ENCODE assay signal across 1 cellular context in the genomic region with DNA sequence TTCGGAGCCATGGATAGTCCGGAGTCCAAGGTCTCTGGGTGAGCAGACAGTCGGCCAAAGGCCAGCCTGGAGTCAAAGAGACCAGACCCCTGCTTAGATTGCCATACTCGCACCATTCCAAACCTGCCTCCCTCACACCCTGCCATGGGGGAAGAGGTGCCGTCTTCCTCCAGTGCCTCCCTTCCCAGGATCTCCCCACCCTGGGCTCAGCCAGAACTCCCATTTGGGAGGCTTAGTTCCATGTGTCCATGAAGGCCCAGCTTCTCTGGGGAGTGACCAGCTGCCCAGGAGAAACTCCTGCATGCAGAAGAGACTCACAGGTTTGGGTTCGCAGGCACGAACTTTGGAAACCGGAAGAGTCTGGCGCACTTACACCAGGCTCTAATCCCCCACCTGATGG.
TF ChIP-seq lines count a peak whose summit lies in the region.

No MANE protein-coding gene starts in this region.

TF ChIP-seq in WTC11, 78 proteins besides CTCF, POLR2A, EP300 and RAD21 (continued from another document):
- TF ChIP-seq, protein P1, sequence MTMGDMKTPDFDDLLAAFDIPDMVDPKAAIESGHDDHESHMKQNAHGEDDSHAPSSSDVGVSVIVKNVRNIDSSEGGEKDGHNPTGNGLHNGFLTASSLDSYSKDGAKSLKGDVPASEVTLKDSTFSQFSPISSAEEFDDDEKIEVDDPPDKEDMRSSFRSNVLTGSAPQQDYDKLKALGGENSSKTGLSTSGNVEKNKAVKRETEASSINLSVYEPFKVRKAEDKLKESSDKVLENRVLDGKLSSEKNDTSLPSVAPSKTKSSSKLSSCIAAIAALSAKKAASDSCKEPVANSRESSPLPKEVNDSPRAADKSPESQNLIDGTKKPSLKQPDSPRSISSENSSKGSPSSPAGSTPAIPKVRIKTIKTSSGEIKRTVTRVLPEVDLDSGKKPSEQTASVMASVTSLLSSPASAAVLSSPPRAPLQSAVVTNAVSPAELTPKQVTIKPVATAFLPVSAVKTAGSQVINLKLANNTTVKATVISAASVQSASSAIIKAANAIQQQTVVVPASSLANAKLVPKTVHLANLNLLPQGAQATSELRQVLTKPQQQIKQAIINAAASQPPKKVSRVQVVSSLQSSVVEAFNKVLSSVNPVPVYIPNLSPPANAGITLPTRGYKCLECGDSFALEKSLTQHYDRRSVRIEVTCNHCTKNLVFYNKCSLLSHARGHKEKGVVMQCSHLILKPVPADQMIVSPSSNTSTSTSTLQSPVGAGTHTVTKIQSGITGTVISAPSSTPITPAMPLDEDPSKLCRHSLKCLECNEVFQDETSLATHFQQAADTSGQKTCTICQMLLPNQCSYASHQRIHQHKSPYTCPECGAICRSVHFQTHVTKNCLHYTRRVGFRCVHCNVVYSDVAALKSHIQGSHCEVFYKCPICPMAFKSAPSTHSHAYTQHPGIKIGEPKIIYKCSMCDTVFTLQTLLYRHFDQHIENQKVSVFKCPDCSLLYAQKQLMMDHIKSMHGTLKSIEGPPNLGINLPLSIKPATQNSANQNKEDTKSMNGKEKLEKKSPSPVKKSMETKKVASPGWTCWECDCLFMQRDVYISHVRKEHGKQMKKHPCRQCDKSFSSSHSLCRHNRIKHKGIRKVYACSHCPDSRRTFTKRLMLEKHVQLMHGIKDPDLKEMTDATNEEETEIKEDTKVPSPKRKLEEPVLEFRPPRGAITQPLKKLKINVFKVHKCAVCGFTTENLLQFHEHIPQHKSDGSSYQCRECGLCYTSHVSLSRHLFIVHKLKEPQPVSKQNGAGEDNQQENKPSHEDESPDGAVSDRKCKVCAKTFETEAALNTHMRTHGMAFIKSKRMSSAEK (CRISPR knock-in tag; IDR thresholded peaks at IDR 0.05; ENCODE audit: borderline replicate concordance), result no peak
- TF ChIP-seq FOXK1 (CRISPR knock-in tag; IDR thresholded peaks at IDR 0.05) (no peak), EMX1 (CRISPR knock-in tag; IDR thresholded peaks at IDR 0.05) (no peak), FOXP1 (CRISPR knock-in tag; IDR thresholded peaks at IDR 0.05; ENCODE audit: borderline replicate concordance) (no peak), SMAD4 (CRISPR knock-in tag; IDR thresholded peaks at IDR 0.05) (no peak), NR3C1 (CRISPR knock-in tag; conservative IDR thresholded peaks at IDR 0.05; ENCODE audit: low read depth) (no peak), RELA (CRISPR knock-in tag; IDR thresholded peaks at IDR 0.05; ENCODE audit: borderline replicate concordance) (no peak), NFATC4 (CRISPR knock-in tag; IDR thresholded peaks at IDR 0.05) (no peak)
- TF ChIP-seq, protein P2, sequence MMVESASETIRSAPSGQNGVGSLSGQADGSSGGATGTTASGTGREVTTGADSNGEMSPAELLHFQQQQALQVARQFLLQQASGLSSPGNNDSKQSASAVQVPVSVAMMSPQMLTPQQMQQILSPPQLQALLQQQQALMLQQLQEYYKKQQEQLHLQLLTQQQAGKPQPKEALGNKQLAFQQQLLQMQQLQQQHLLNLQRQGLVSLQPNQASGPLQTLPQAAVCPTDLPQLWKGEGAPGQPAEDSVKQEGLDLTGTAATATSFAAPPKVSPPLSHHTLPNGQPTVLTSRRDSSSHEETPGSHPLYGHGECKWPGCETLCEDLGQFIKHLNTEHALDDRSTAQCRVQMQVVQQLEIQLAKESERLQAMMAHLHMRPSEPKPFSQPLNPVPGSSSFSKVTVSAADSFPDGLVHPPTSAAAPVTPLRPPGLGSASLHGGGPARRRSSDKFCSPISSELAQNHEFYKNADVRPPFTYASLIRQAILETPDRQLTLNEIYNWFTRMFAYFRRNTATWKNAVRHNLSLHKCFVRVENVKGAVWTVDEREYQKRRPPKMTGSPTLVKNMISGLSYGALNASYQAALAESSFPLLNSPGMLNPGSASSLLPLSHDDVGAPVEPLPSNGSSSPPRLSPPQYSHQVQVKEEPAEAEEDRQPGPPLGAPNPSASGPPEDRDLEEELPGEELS (CRISPR knock-in tag; IDR thresholded peaks at IDR 0.05), result no peak
